Comparison of ENCODE assay signal across 7 cellular contexts in the genomic region with DNA sequence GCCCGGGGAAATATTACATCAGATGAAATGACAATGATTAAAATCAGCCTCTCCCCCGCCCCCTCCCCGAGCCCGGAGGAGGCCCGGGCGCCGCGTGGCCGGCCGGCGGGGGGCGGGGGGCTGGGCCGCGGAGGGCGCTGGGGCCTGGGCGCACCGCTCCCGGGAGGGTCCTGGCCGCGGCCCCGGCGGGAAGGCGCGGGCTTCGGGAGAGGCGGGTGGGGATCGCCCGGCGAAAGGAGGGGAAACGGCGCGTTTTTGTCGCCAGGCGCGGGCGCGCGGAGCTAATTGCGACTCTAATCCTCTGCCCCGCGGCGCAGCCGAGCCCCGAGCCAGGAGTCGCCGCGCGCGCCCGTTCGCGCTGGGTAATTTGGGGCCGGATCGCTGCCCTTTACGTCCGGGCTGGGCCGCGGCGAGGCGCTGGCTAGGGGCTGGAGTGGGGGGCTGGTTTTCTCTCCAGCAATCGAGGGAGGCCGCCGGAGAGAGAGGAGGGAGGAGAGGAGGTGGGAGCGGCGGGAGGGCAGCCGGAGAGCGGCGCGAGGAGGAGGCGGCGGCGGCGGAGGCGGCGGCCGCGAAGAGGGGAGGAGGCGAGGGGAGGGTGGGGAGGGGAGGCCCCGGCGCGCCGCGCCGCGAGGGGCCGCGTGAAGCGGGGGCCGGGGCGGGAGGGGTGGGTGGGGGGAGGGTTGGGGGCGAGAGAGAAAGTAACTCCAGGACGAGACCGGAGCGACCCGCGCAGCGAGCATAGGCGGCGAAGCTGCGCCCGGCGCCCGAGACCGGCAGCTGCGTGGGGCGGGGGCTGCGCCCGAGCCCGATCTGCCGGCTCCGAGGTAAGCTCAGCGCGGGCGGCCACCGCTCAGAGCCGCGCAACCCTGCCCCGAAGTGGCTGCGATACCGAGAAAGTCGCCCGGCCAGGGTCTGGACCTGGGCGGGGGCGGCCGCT. TPM values are rescaled to one million over a fixed set of nuclear protein-coding genes. Genes with fewer than 3 reads are reported as not detected.
A peak's percentile ranks its signal among the peaks of the same experiment; 100 is the strongest.
DNase-seq lines count a peak whose midpoint lies in the region; ATAC-seq and TF ChIP-seq lines count a peak whose summit lies in the region.

A gene with protein sequence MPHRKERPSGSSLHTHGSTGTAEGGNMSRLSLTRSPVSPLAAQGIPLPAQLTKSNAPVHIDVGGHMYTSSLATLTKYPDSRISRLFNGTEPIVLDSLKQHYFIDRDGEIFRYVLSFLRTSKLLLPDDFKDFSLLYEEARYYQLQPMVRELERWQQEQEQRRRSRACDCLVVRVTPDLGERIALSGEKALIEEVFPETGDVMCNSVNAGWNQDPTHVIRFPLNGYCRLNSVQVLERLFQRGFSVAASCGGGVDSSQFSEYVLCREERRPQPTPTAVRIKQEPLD (plus strand): TSS at position 707 of the 937 bp plus-strand sequence. CDS start 3,585 bp downstream, outside the sequence.

- in situ Hi-C loops in GM23248 (cut with MboI) = loop anchor here (25.0 kb wide), 1 partner anchor 541 kb away; no protein-coding TSS in a partner anchor

- H3K4me3 ChIP-seq in GM23248 = peak within 1 kb of the TSS; percentile 87
- H3K4me3 ChIP-seq in ovary = peak within 1 kb of the TSS; percentile 66

- no peak for TF ChIP-seq EP300 in ovary (IDR thresholded peaks at IDR 0.05)

- peak within 1 kb of the TSS; percentile 88 for H3K9ac ChIP-seq in GM23248

- peak; percentile 14 for ATAC-seq in activated naive CD8-positive, alpha-beta T cell treated with anti-CD3 and anti-CD28 coated beads, Interleukin-2, amount 10 ng/mL, durations not matched to agents 7 days and 5 days (ENCODE audit: low read depth)
- ATAC-seq in HG02970 (IDR thresholded peaks at IDR 0.05; ENCODE audit: low FRiP score, unreplicated experiment) (no peak), HG03342 (IDR thresholded peaks at IDR 0.05; ENCODE audit: unreplicated experiment) (no peak)

- H2AFZ ChIP-seq in GM23248 = peak within 1 kb of the TSS; percentile 85

- H3F3A ChIP-seq in GM23248 (ENCODE audit: insufficient read depth) = no peaks in the 10 kb centered on the region

- peaks cover 46% of the 10 kb centered on the region for H3K27me3 Mint-ChIP-seq in activated naive CD8-positive, alpha-beta T cell treated with anti-CD3 and anti-CD28 coated beads, Interleukin-2, amount 10 ng/mL, durations not matched to agents 7 days and 5 days

- H3K9me3 Mint-ChIP-seq in activated naive CD8-positive, alpha-beta T cell treated with anti-CD3 and anti-CD28 coated beads, Interleukin-2, amount 10 ng/mL, durations not matched to agents 7 days and 5 days = no peaks in the 10 kb centered on the region

- no peak for TF ChIP-seq CTCF in ovary (IDR thresholded peaks at IDR 0.05)

- H3K36me3 ChIP-seq in GM23248 (ENCODE audit: low read depth) = no peaks in the 10 kb centered on the region; the same call in 1 of the 2 replicates
- H3K36me3 ChIP-seq in ovary = no peaks in the 10 kb centered on the region

- H3K4me3 Mint-ChIP-seq in activated naive CD8-positive, alpha-beta T cell treated with anti-CD3 and anti-CD28 coated beads, Interleukin-2, amount 10 ng/mL, durations not matched to agents 7 days and 5 days = peak within 1 kb of the TSS; percentile 73

- intact Hi-C loops in cardiac septum (cut with DNase I) = no loop called here
- intact Hi-C loops in ovary (cut with DNase I) = loop anchor here in 1 of 4 donors (5.0 kb wide), 1 partner anchor 81 kb away; no protein-coding TSS in a partner anchor

- H3K27ac ChIP-seq in GM23248 = peak within 1 kb of the TSS; percentile 81
- peak within 1 kb of the TSS; percentile 82 to 99 for H3K27ac ChIP-seq in ovary

- H3K27ac Mint-ChIP-seq in activated naive CD8-positive, alpha-beta T cell treated with anti-CD3 and anti-CD28 coated beads, Interleukin-2, amount 10 ng/mL, durations not matched to agents 7 days and 5 days = no peak within 1 kb of the TSS

- peak within 1 kb of the TSS; percentile 85 for H3K4me2 ChIP-seq in GM23248 (ENCODE audit: unreplicated experiment)

- POLR2A ChIA-PET in activated naive CD8-positive, alpha-beta T cell treated with anti-CD3 and anti-CD28 coated beads, Interleukin-2, amount 10 ng/mL, durations not matched to agents 7 days and 5 days (lab: Charles Lee) = interaction anchor here (1.1 kb wide), 1 partner anchor 23 kb away, joined by 4 read pairs; no protein-coding TSS in a partner anchor

- no peaks in the 10 kb centered on the region for H3K9me2 ChIP-seq in GM23248 (ENCODE audit: insufficient read depth)

- no peaks in the 10 kb centered on the region for H3K36me3 Mint-ChIP-seq in activated naive CD8-positive, alpha-beta T cell treated with anti-CD3 and anti-CD28 coated beads, Interleukin-2, amount 10 ng/mL, durations not matched to agents 7 days and 5 days

- no peaks in the 10 kb centered on the region for H3K79me2 ChIP-seq in GM23248 (ENCODE audit: insufficient read depth)

- no peaks in the 10 kb centered on the region for H4K20me1 ChIP-seq in GM23248 (ENCODE audit: insufficient read depth)

- no peaks in the 10 kb centered on the region for H3K9me3 ChIP-seq in GM23248 (ENCODE audit: low read depth)
- no peaks in the 10 kb centered on the region for H3K9me3 ChIP-seq in ovary

- WGBS in GM23248 (ENCODE audit: low coverage in 1 of 2, low lambda C conversion rate in 2 of 2, missing lambda C conversion rate in 2 of 2), 2 experiments = 1 to 2% methylated on average over 45 to 95 of the region's 125 CpGs
- 0 to 1% (median 0%) methylated on average over 76 to 121 of the region's 125 CpGs for WGBS in ovary, 3 donors

- peaks cover 8% of the 10 kb centered on the region; the same call in 1 of the 2 replicates for H3K4me1 ChIP-seq in GM23248 (ENCODE audit: insufficient read depth)
- H3K4me1 ChIP-seq in ovary (ENCODE audit: insufficient read depth) = peaks cover 9% of the 10 kb centered on the region

- H3K4me1 Mint-ChIP-seq in activated naive CD8-positive, alpha-beta T cell treated with anti-CD3 and anti-CD28 coated beads, Interleukin-2, amount 10 ng/mL, durations not matched to agents 7 days and 5 days = no peaks in the 10 kb centered on the region

- TF ChIP-seq POLR2A in ovary (IDR thresholded peaks at IDR 0.05) = no peak

- H3K27me3 ChIP-seq in GM23248 (replicated peaks; ENCODE audit: insufficient read depth) (no peaks in the 10 kb centered on the region), ovary (no peaks in the 10 kb centered on the region)

- peak; percentile 75 for DNase-seq in GM23248
- peak; percentile 95 for DNase-seq in NCI-H2227 (lab: John Stamatoyannopoulos, UW; ENCODE audit: unreplicated experiment)
- peak; percentile 53 for DNase-seq in activated naive CD8-positive, alpha-beta T cell treated with anti-CD3 and anti-CD28 coated beads, Interleukin-2, amount 10 ng/mL, durations not matched to agents 7 days and 5 days
- DNase-seq in cardiac septum (ENCODE audit: low spot score) = no peak
- DNase-seq in ovary = peak; percentile 50 to 79 (median 73)

RNA-seq across cellular contexts. Expression of the gene that starts here (rescaled TPM):
- 105 and 117 TPM in 2 replicates for total RNA-seq in GM23248 (2014; rRNA removed; shearing (Covaris generic))
- polyA plus RNA-seq in GM23248 (2016; fragmentation: Nextera tagmentation; extraction: Ambion mirVana) = 7.5 and 8.1 TPM in 2 replicates
- total RNA-seq in activated naive CD8-positive, alpha-beta T cell treated with anti-CD3 and anti-CD28 coated beads, Interleukin-2, amount 10 ng/mL, durations not matched to agents 7 days and 5 days = 1 to 10 TPM in 1 of 2 experiments, under 1 TPM in 1; 0.33 to 1.3 TPM
- 20.2 TPM for total RNA-seq in cardiac septum
- total RNA-seq in ovary = 10 to 100 TPM; 23.7 to 45.7 (median 33.4) TPM
- polyA plus RNA-seq in ovary = 10 to 100 TPM; 12.6 to 29.0 TPM
